ENCODE assay signal across 8 cellular contexts in genomic region chr12:56684745-56685369, GRCh38. TPM values are rescaled to one million over a fixed set of nuclear protein-coding genes. Genes with fewer than 3 reads are reported as not detected.
DNase-seq lines count a peak whose midpoint lies in the region; ATAC-seq, FAIRE-seq and TF ChIP-seq lines count a peak whose summit lies in the region.

No MANE protein-coding gene starts in this region.

- FAIRE-seq in frontal cortex (lab: Jason Lieb, UNC), result no peak

- H3F3A ChIP-seq in neural cell (ENCODE audit: insufficient read depth, low read length, poor library complexity, severe bottlenecking), result peaks cover 5% of the 10 kb centered on the region

- H3K4me1 Mint-ChIP-seq in CD4-positive, CD25-positive, alpha-beta regulatory T cell, result peaks cover 19 to 62% (median 33%) of the 10 kb centered on the region in 4 donors
- peaks cover 30 to 49% of the 10 kb centered on the region in 2 donors for H3K4me1 Mint-ChIP-seq in effector memory CD8-positive, alpha-beta T cell (ENCODE audit: low read depth in 2 of 2)

- peaks cover 20% of the 10 kb centered on the region for H3K27me3 Mint-ChIP-seq in CD4-positive, CD25-positive, alpha-beta regulatory T cell
- H3K27me3 Mint-ChIP-seq in effector memory CD8-positive, alpha-beta T cell, result no peaks in the 10 kb centered on the region

- no peaks in the 10 kb centered on the region for H3K27me3 ChIP-seq in CD4-positive, CD25-positive, alpha-beta regulatory T cell (ENCODE audit: control insufficient read depth, insufficient read depth, low read length)
- H3K27me3 ChIP-seq in neural cell (ENCODE audit: insufficient read depth, low read depth, low read length), result no peaks in the 10 kb centered on the region

- H4K20me1 ChIP-seq in neural cell (ENCODE audit: insufficient read depth), result no peaks in the 10 kb centered on the region

- peak overlapping the region; percentile 99 for H3K27ac ChIP-seq in CD4-positive, CD25-positive, alpha-beta regulatory T cell (ENCODE audit: insufficient read depth, low read length, poor library complexity, severe bottlenecking)
- H3K27ac ChIP-seq in neural cell (ENCODE audit: low read length), result no peak overlapping the region

- peaks cover 11% of the 10 kb centered on the region for H3K36me3 Mint-ChIP-seq in CD4-positive, CD25-positive, alpha-beta regulatory T cell
- peaks cover 87% of the 10 kb centered on the region for H3K36me3 Mint-ChIP-seq in effector memory CD8-positive, alpha-beta T cell (ENCODE audit: insufficient read depth)

- H3K27ac Mint-ChIP-seq in CD4-positive, CD25-positive, alpha-beta regulatory T cell, result peak overlapping the region; percentile 91 to 97 (median 95)
- H3K27ac Mint-ChIP-seq in effector memory CD8-positive, alpha-beta T cell, result peak overlapping the region; percentile 97 to 99

- TF ChIP-seq RAD21 in neural cell (conservative IDR thresholded peaks at IDR 0.05), result no peak

- ATAC-seq in CD4-positive, CD25-positive, alpha-beta regulatory T cell (ENCODE audit: low read depth in 2 of 2), result no peak
- ATAC-seq in effector memory CD8-positive, alpha-beta T cell (replicated peaks), result no peak
- no peak for ATAC-seq in HG02840 (IDR thresholded peaks at IDR 0.05; ENCODE audit: low FRiP score, unreplicated experiment)
- no peak for ATAC-seq in HG03439 (IDR thresholded peaks at IDR 0.05; ENCODE audit: unreplicated experiment)

- peak in 2 of 3 donors; percentile 23 to 41 for DNase-seq in CD4-positive, CD25-positive, alpha-beta regulatory T cell
- DNase-seq in NAMALWA (ENCODE audit: low spot score), result peak; percentile 43
- DNase-seq in effector memory CD8-positive, alpha-beta T cell, result no peak
- no peak for DNase-seq in NCI-H1417 (lab: John Stamatoyannopoulos, UW)
- no peak for DNase-seq in frontal cortex (ENCODE audit: low spot score in 2 of 2)

- H3K4me3 ChIP-seq in CD4-positive, CD25-positive, alpha-beta regulatory T cell (ENCODE audit: low read depth, low read length), result peak overlapping the region; percentile 98
- H3K4me3 ChIP-seq in neural cell (ENCODE audit: low read length), result peak overlapping the region; percentile 47

- TF ChIP-seq EP300 in neural cell (conservative IDR thresholded peaks at IDR 0.05; ENCODE audit: poor library complexity, severe bottlenecking), result no peak

- no peaks in the 10 kb centered on the region for H3K9me2 ChIP-seq in neural cell (ENCODE audit: insufficient read depth, low read length)

- H3K36me3 ChIP-seq in CD4-positive, CD25-positive, alpha-beta regulatory T cell (ENCODE audit: control insufficient read depth, insufficient read depth, low read length), result peaks cover 15% of the 10 kb centered on the region
- H3K36me3 ChIP-seq in neural cell (ENCODE audit: insufficient read depth, low read length), result no peaks in the 10 kb centered on the region

- H3K79me2 ChIP-seq in neural cell (replicated peaks; ENCODE audit: insufficient read depth, low read length), result peaks cover 66% of the 10 kb centered on the region

- H3K9ac ChIP-seq in neural cell (ENCODE audit: low read length), result no peak overlapping the region

- peak overlapping the region; percentile 17 for H3K4me2 ChIP-seq in neural cell (ENCODE audit: low read length)

- H3K4me1 ChIP-seq in CD4-positive, CD25-positive, alpha-beta regulatory T cell (ENCODE audit: control insufficient read depth, insufficient read depth, low read length, poor library complexity, severe bottlenecking), result peaks cover 64% of the 10 kb centered on the region

- no peaks in the 10 kb centered on the region for H3K9me3 Mint-ChIP-seq in CD4-positive, CD25-positive, alpha-beta regulatory T cell
- no peaks in the 10 kb centered on the region for H3K9me3 Mint-ChIP-seq in effector memory CD8-positive, alpha-beta T cell

- no peak overlapping the region for H2AFZ ChIP-seq in neural cell (ENCODE audit: low read depth, low read length)

- TF ChIP-seq CTCF in neural cell (IDR thresholded peaks at IDR 0.05; ENCODE audit: poor library complexity, severe bottlenecking), result no peak

- no peaks in the 10 kb centered on the region for H3K9me3 ChIP-seq in CD4-positive, CD25-positive, alpha-beta regulatory T cell (ENCODE audit: control insufficient read depth in 2 of 2, low read length in 2 of 2)
- no peaks in the 10 kb centered on the region for H3K9me3 ChIP-seq in neural cell (ENCODE audit: low read length)

- peak overlapping the region; percentile 95 to 100 (median 98) for H3K4me3 Mint-ChIP-seq in CD4-positive, CD25-positive, alpha-beta regulatory T cell
- H3K4me3 Mint-ChIP-seq in effector memory CD8-positive, alpha-beta T cell, result peak overlapping the region; percentile 97 to 99

TF ChIP-seq in neural cell, 6 proteins besides CTCF, POLR2A, EP300 and RAD21:
- TF ChIP-seq POLR2AphosphoS5 (IDR thresholded peaks at IDR 0.05), result no peak
- TF ChIP-seq MXI1 (conservative IDR thresholded peaks at IDR 0.05; ENCODE audit: poor library complexity, severe bottlenecking), result no peak
- no peak for TF ChIP-seq SMC3 (conservative IDR thresholded peaks at IDR 0.05; ENCODE audit: poor library complexity)
- TF ChIP-seq, protein P1, sequence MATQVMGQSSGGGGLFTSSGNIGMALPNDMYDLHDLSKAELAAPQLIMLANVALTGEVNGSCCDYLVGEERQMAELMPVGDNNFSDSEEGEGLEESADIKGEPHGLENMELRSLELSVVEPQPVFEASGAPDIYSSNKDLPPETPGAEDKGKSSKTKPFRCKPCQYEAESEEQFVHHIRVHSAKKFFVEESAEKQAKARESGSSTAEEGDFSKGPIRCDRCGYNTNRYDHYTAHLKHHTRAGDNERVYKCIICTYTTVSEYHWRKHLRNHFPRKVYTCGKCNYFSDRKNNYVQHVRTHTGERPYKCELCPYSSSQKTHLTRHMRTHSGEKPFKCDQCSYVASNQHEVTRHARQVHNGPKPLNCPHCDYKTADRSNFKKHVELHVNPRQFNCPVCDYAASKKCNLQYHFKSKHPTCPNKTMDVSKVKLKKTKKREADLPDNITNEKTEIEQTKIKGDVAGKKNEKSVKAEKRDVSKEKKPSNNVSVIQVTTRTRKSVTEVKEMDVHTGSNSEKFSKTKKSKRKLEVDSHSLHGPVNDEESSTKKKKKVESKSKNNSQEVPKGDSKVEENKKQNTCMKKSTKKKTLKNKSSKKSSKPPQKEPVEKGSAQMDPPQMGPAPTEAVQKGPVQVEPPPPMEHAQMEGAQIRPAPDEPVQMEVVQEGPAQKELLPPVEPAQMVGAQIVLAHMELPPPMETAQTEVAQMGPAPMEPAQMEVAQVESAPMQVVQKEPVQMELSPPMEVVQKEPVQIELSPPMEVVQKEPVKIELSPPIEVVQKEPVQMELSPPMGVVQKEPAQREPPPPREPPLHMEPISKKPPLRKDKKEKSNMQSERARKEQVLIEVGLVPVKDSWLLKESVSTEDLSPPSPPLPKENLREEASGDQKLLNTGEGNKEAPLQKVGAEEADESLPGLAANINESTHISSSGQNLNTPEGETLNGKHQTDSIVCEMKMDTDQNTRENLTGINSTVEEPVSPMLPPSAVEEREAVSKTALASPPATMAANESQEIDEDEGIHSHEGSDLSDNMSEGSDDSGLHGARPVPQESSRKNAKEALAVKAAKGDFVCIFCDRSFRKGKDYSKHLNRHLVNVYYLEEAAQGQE (IDR thresholded peaks at IDR 0.05; ENCODE audit: borderline replicate concordance), result no peak
- no peak for TF ChIP-seq EZH2 (IDR thresholded peaks at IDR 0.05; ENCODE audit: borderline replicate concordance, insufficient read depth, low read length, poor library complexity, severe bottlenecking)
- TF ChIP-seq TAF1 (IDR thresholded peaks at IDR 0.05; ENCODE audit: low read depth), result no peak

RNA-seq across cellular contexts. Expression of gene PTGES3, which starts 3.2 kb away (rescaled TPM):
- 128 TPM for total RNA-seq in CD4-positive, CD25-positive, alpha-beta regulatory T cell
- polyA plus RNA-seq in CD4-positive, CD25-positive, alpha-beta regulatory T cell, result 100 to 1,000 TPM; 276 to 321 (median 303) TPM
- 104 and 109 TPM in 2 replicates for polyA plus RNA-seq in neural cell
- 71.8 and 86.8 TPM in 2 replicates for polyA minus RNA-seq in neural cell
- 78.7 TPM for total RNA-seq in frontal cortex

RNA-seq across cellular contexts. Expression of gene ATP5F1B, which starts 39.1 kb away (rescaled TPM):
- 277 TPM for total RNA-seq in CD4-positive, CD25-positive, alpha-beta regulatory T cell
- 1,000 to 10,000 TPM in 1 of 4 donors, 100 to 1,000 TPM in 3; 781 to 1,082 (median 867) TPM for polyA plus RNA-seq in CD4-positive, CD25-positive, alpha-beta regulatory T cell
- polyA plus RNA-seq in neural cell, result 559 and 611 TPM in 2 replicates
- polyA minus RNA-seq in neural cell, result 436 and 443 TPM in 2 replicates
- 464 TPM for total RNA-seq in frontal cortex

RNA-seq across cellular contexts. Expression of gene NACA, which starts 40.2 kb away (rescaled TPM):
- total RNA-seq in CD4-positive, CD25-positive, alpha-beta regulatory T cell, result 920 TPM
- polyA plus RNA-seq in CD4-positive, CD25-positive, alpha-beta regulatory T cell, result 1,000 to 10,000 TPM; 1,082 to 1,280 (median 1,145) TPM
- polyA plus RNA-seq in neural cell, result 1,595 and 1,797 TPM in 2 replicates
- polyA minus RNA-seq in neural cell, result 606 and 785 TPM in 2 replicates
- 969 TPM for total RNA-seq in frontal cortex

RNA-seq across cellular contexts. Expression of gene BAZ2A, which starts 54.7 kb away (rescaled TPM):
- total RNA-seq in CD4-positive, CD25-positive, alpha-beta regulatory T cell, result 237 TPM
- polyA plus RNA-seq in CD4-positive, CD25-positive, alpha-beta regulatory T cell, result 10 to 100 TPM; 22.2 to 30.2 (median 22.6) TPM
- polyA plus RNA-seq in neural cell, result 11.6 and 13.8 TPM in 2 replicates
- polyA minus RNA-seq in neural cell, result 24.1 and 38.2 TPM in 2 replicates
- 13.5 TPM for total RNA-seq in frontal cortex

Comparison
In these comparisons a context has a peak if more than half of its experiments do, and no peak if none do; other contexts are left out.
1. DNase-seq: peak in CD4-positive, CD25-positive, alpha-beta regulatory T cell (2 of 3) and NAMALWA (single experiment); none in effector memory CD8-positive, alpha-beta T cell (0 of 3), NCI-H1417 (0 of 3) and frontal cortex (0 of 2).